9 cellular contexts compared by ENCODE assay signal in the genomic region with DNA sequence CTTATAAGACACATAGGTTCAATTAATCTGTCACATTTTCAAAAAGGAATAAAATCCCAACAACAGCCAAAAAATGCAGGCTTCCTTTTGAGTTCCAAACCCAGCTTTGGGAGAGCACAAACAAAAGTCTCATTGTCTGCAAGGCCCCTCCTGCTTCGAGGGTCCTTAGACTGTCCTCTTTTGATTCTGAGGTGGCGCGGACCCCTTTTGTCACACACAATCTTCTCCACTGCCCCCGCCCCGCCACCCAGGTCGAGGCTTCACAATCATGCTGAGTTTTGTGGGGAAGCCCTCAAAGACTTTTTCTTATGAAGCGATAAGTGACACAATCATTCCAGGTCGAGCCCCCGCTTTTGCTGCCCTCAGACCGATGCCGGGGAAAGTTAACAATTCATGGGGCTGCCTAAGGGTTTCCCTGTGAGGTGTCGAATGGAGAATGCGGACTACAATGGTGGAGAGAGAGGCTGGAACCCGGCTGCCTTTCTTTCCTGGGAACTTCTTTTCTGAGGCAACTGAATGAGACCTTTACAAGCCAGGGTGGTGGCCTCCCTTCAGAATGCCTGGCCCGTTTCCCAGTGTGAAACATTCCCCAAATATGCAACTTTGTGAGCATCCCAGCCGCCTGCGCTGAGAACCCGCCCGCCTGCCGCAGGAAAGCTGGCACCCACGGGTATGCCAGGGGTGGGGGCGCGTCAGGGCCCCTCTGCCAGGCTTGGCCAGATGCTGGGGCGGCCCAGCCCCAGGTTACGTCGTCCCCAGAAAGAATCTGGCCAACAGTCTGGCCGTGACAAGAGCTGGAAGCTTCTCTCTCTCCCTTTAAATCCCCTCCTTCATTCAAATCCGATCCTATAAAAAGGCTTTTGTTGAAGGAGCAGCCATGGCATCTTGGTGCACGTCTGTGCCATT.
DNase-seq lines count a peak whose midpoint lies in the region; ATAC-seq and TF ChIP-seq lines count a peak whose summit lies in the region.
"Had no signal": no experiment of that assay in that cellular context is flagged by ENCODE, and none has a peak within 500 bp of the region (broad histone marks: within the 10 kb centered on the region; RNA-seq: fewer than 3 reads in every experiment).

No MANE protein-coding gene starts in this region.

- ATAC-seq in RWPE2 (ENCODE audit: low read depth) (peak; percentile 96), HG03521 (IDR thresholded peaks at IDR 0.05; ENCODE audit: unreplicated experiment) (no peak)
- ATAC-seq: left colon had no signal

- H3K4me3 ChIP-seq in AG09309 (ENCODE audit: control insufficient read depth, low read depth, low read length) (peak overlapping the region; percentile 32), RWPE2 (ENCODE audit: severe bottlenecking) (no peak overlapping the region), fibroblast of lung (replicated peaks in 1 of 4; ENCODE audit: control extremely low read depth in 1 of 4, insufficient read depth in 1 of 4, low read depth in 3 of 4, low read length in 4 of 4) (peak overlapping the region in 2 of 4 experiments; percentile 4 to 38)

- no peaks in the 10 kb centered on the region for H4K20me1 ChIP-seq in fibroblast of lung (ENCODE audit: control insufficient read depth, extremely low read depth, insufficient read depth, low read length)

- H3K36me3 ChIP-seq in RWPE2 (ENCODE audit: low read depth) (no peaks in the 10 kb centered on the region), fibroblast of lung (ENCODE audit: control insufficient read depth, insufficient read depth, low read length) (peaks cover 7% of the 10 kb centered on the region)

- H3K27me3 ChIP-seq in RWPE2 (ENCODE audit: insufficient read depth, poor library complexity, severe bottlenecking): no peaks in the 10 kb centered on the region
- H3K27me3 ChIP-seq in fibroblast of lung (ENCODE audit: control insufficient read depth, insufficient read depth, low read length): no peaks in the 10 kb centered on the region

- peak overlapping the region; percentile 29 for H3K9ac ChIP-seq in fibroblast of lung (ENCODE audit: insufficient read depth, low read length)

- TF ChIP-seq CTCF in AG09309 (IDR thresholded peaks at IDR 0.05; ENCODE audit: control insufficient read depth, insufficient read depth, low read depth, low read length, missing control alignments) (no peak), RWPE2 (IDR thresholded peaks at IDR 0.05; ENCODE audit: poor library complexity, severe bottlenecking) (no peak), fibroblast of lung (conservative IDR thresholded peaks at IDR 0.05 in 1 of 2, IDR thresholded peaks at IDR 0.05 in 1 of 2; ENCODE audit: low read depth in 1 of 2, low read length in 2 of 2) (no peak)

- DNase-seq in AG09309 (ENCODE audit: low read depth) (peak; percentile 71), RWPE2 (ENCODE audit: low spot score) (peak; percentile 85), fibroblast of lung (ENCODE audit: low read depth in 2 of 2) (peak; percentile 91 to 94), occipital lobe (lab: John Stamatoyannopoulos, UW) (peak; percentile 30), cortex of kidney (lab: John Stamatoyannopoulos, UW) (no peak), DMS53 treated with DMSO at 0.1 percent for 48 hours (lab: John Stamatoyannopoulos, UW; ENCODE audit: unreplicated experiment) (no peak), NCI-H1092 (lab: John Stamatoyannopoulos, UW) (no peak)

- H3K4me1 ChIP-seq in RWPE2 (ENCODE audit: insufficient read depth, poor library complexity, severe bottlenecking) (peaks cover 13% of the 10 kb centered on the region), fibroblast of lung (ENCODE audit: control insufficient read depth, extremely low read depth, insufficient read depth, low read length) (peaks cover 10% of the 10 kb centered on the region)

- H3K4me2 ChIP-seq in fibroblast of lung (ENCODE audit: extremely low read depth, insufficient read depth, low read length): peak overlapping the region; percentile 81

- H3K79me2 ChIP-seq in fibroblast of lung (ENCODE audit: control insufficient read depth, insufficient read depth, low read length): peaks cover 16% of the 10 kb centered on the region

- no peak overlapping the region for H2AFZ ChIP-seq in fibroblast of lung (ENCODE audit: low read length)

- H3K9me3 ChIP-seq in RWPE2 (ENCODE audit: severe bottlenecking) (no peaks in the 10 kb centered on the region), fibroblast of lung (ENCODE audit: control insufficient read depth, insufficient read depth, low read depth, low read length) (no peaks in the 10 kb centered on the region)

- H3K27ac ChIP-seq in RWPE2 (ENCODE audit: poor library complexity, severe bottlenecking) (peak overlapping the region; percentile 50), fibroblast of lung (ENCODE audit: insufficient read depth, low read length) (peak overlapping the region; percentile 77)

Comparison
In these comparisons a context has a peak if more than half of its experiments do, and no peak if none do; other contexts are left out.
1. DNase-seq: peak in AG09309 (single experiment), RWPE2 (single experiment), fibroblast of lung (2 of 2) and occipital lobe (single experiment); none in cortex of kidney (single experiment), DMS53 treated with DMSO at 0.1 percent for 48 hours (single experiment) and NCI-H1092 (single experiment).